Comparison of ENCODE assay signal across 4 cellular contexts in genomic region chr7:46912692-46913091, GRCh38.
TF ChIP-seq lines count a peak whose summit lies in the region.

No MANE protein-coding gene starts in this region.

TF ChIP-seq in SK-N-SH treated with all-trans-retinoic acid at 6 μM for 48 hours, 23 proteins besides CTCF, POLR2A, EP300 and RAD21:
- TF ChIP-seq ZNF8 (CRISPR knock-in tag; IDR thresholded peaks at IDR 0.05) (peak; percentile 94), ARNTL (CRISPR knock-in tag; IDR thresholded peaks at IDR 0.05; ENCODE audit: borderline replicate concordance, low read depth) (no peak), ZNF70 (CRISPR knock-in tag; IDR thresholded peaks at IDR 0.05) (no peak), RARB (CRISPR knock-in tag; IDR thresholded peaks at IDR 0.05) (no peak), ZNF565 (CRISPR knock-in tag; conservative IDR thresholded peaks at IDR 0.05; ENCODE audit: low read depth) (no peak)

TF ChIP-seq in SK-N-SH, 30 proteins besides CTCF, POLR2A, EP300 and RAD21:
- TF ChIP-seq IRF3 (IDR thresholded peaks at IDR 0.05; ENCODE audit: low read depth, low read length) = no peak

TF ChIP-seq in A549, 52 proteins besides CTCF, POLR2A, EP300 and RAD21:
- TF ChIP-seq ZNF302 (CRISPR knock-in tag; IDR thresholded peaks at IDR 0.05) (no peak), EHMT2 (IDR thresholded peaks at IDR 0.05; ENCODE audit: low read depth) (no peak), CBX2 (IDR thresholded peaks at IDR 0.05; ENCODE audit: borderline replicate concordance, low read depth) (no peak), POLR2AphosphoS2 (conservative IDR thresholded peaks at IDR 0.05; ENCODE audit: low read length) (no peak), ESRRA (IDR thresholded peaks at IDR 0.05; ENCODE audit: borderline replicate concordance, low read length) (no peak), MAFK (IDR thresholded peaks at IDR 0.05; ENCODE audit: partially characterized antibody) (no peak), HOXB13 (CRISPR knock-in tag; IDR thresholded peaks at IDR 0.05; ENCODE audit: low read depth) (no peak), ZFP36 (IDR thresholded peaks at IDR 0.05; ENCODE audit: borderline replicate concordance, partially characterized antibody) (no peak), ZC3H11A (IDR thresholded peaks at IDR 0.05) (no peak), HOXB5 (CRISPR knock-in tag; IDR thresholded peaks at IDR 0.05) (no peak), PBX3 (IDR thresholded peaks at IDR 0.05) (no peak), HMGXB4 (CRISPR knock-in tag; IDR thresholded peaks at IDR 0.05; ENCODE audit: borderline replicate concordance) (no peak), SREBF2 (IDR thresholded peaks at IDR 0.05) (no peak), KDM1A (IDR thresholded peaks at IDR 0.05; ENCODE audit: low read depth) (no peak), KDM5A (IDR thresholded peaks at IDR 0.05) (no peak), JUN (IDR thresholded peaks at IDR 0.05) (no peak)

TF ChIP-seq in IMR-90, 13 proteins besides CTCF, POLR2A, EP300 and RAD21:
- TF ChIP-seq SMC3 (IDR thresholded peaks at IDR 0.05; ENCODE audit: low read depth, low read length) (no peak), MAFK (IDR thresholded peaks at IDR 0.05; ENCODE audit: low read depth, low read length) (no peak), RCOR1 (IDR thresholded peaks at IDR 0.05; ENCODE audit: insufficient replicate concordance, low read length) (no peak), CEBPB (IDR thresholded peaks at IDR 0.05; ENCODE audit: low read depth, low read length) (peak; percentile 24; the same call in 1 of the 2 replicates), FOS (IDR thresholded peaks at IDR 0.05; ENCODE audit: low read depth, low read length) (no peak), ELK1 (IDR thresholded peaks at IDR 0.05; ENCODE audit: borderline replicate concordance, low read depth, low read length) (no peak), USF2 (IDR thresholded peaks at IDR 0.05; ENCODE audit: low read depth, low read length) (no peak)
